ENCODE assay signal across 1 cellular context in genomic region chr10:46091834-46092522, GRCh38.
TF ChIP-seq lines count a peak whose summit lies in the region.

No MANE protein-coding gene starts in this region.

TF ChIP-seq in K562, 482 proteins besides CTCF, POLR2A, EP300 and RAD21 (continued from another document):
- TF ChIP-seq ZBTB8A (IDR thresholded peaks at IDR 0.05; ENCODE audit: partially characterized antibody) (no peak), MEF2A (IDR thresholded peaks at IDR 0.05; ENCODE audit: control insufficient read depth, low read depth, low read length) (no peak), CREM (IDR thresholded peaks at IDR 0.05; ENCODE audit: low read depth) (no peak), XRCC4 (IDR thresholded peaks at IDR 0.05; ENCODE audit: extremely low read depth, insufficient read depth, insufficient read length) (no peak), KLF16 (IDR thresholded peaks at IDR 0.05) (no peak), DPF2 (IDR thresholded peaks at IDR 0.05) (no peak), SMAD4 (CRISPR knock-in tag; conservative IDR thresholded peaks at IDR 0.05) (no peak), MXI1 (IDR thresholded peaks at IDR 0.05; ENCODE audit: low read depth, low read length) (no peak), ZBTB2 (IDR thresholded peaks at IDR 0.05) (no peak), ARNT (IDR thresholded peaks at IDR 0.05) (no peak)
